In the genomic region with DNA sequence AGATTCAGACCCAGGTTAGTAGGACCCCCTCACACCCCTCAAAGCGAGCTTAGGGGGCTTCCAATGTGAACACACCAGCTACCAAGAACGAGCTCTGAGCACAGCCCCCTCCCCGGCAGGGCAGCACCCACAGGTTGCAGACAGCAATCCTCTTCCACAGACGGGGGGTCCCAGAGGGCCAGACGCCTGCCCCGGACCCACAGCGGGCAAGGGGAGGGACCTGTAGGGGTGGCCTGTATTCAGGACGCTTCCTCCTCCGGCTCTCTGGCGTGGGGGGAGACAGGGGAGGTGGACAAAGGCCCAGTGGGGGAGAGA, we compare ENCODE assay signal across 1 cellular context.
A peak's percentile ranks its signal among the peaks of the same experiment; 100 is the strongest.
TF ChIP-seq lines count a peak whose summit lies in the region.

No MANE protein-coding gene starts in this region.

TF ChIP-seq in H1, 55 proteins besides CTCF, POLR2A, EP300 and RAD21:
- peak in 1 of 2 experiments; percentile 60; a peak in 1 of 4 replicates for TF ChIP-seq SIN3A (conservative IDR thresholded peaks at IDR 0.05 in 1 of 2, IDR thresholded peaks at IDR 0.05 in 1 of 2; ENCODE audit: low read depth in 1 of 2, low read length in 2 of 2)
- TF ChIP-seq POU5F1 (IDR thresholded peaks at IDR 0.05; ENCODE audit: low read depth, low read length): no peak
